23 cellular contexts compared by ENCODE assay signal in genomic region chr20:41148956-41149355, GRCh38. TPM values are rescaled to one million over a fixed set of nuclear protein-coding genes. Genes with fewer than 3 reads are reported as not detected.
DNase-seq lines count a peak whose midpoint lies in the region; ATAC-seq and TF ChIP-seq lines count a peak whose summit lies in the region.
"Had no signal": no experiment of that assay in that cellular context is flagged by ENCODE, and none has a peak within 500 bp of the region (broad histone marks: within the 10 kb centered on the region; RNA-seq: fewer than 3 reads in every experiment).

No MANE protein-coding gene starts in this region.

- H3K4me2 ChIP-seq in Loucy (ENCODE audit: low read depth, low read length, poor library complexity, severe bottlenecking), result peak overlapping the region; percentile 48
- H3K4me2 ChIP-seq: A549 had no signal

- no peaks in the 10 kb centered on the region for H3K9me3 ChIP-seq in Loucy (ENCODE audit: insufficient read depth, low read depth, low read length)
- no peaks in the 10 kb centered on the region for H3K9me3 ChIP-seq in psoas muscle
- H3K9me3 ChIP-seq in Caco-2, result no peaks in the 10 kb centered on the region
- H3K9me3 ChIP-seq: A549, body of pancreas, ovary had no signal

- no peak overlapping the region for H3K4me3 ChIP-seq in Loucy (ENCODE audit: low read length, poor library complexity, severe bottlenecking)
- H3K4me3 ChIP-seq in psoas muscle, result no peak overlapping the region
- no peak overlapping the region for H3K4me3 ChIP-seq in Caco-2 (ENCODE audit: low read depth, low read length)
- H3K4me3 ChIP-seq: A549, body of pancreas, ovary had no signal

- H3K27me3 Mint-ChIP-seq in activated CD4-positive, alpha-beta T cell treated with anti-CD3 and anti-CD28 coated beads, Interleukin-2, amount 10 ng/mL, durations not matched to agents 7 days and 5 days, result no peaks in the 10 kb centered on the region
- no peaks in the 10 kb centered on the region for H3K27me3 Mint-ChIP-seq in Caco-2 (ENCODE audit: insufficient read depth, unreplicated experiment)

- TF ChIP-seq CTCF in Loucy (conservative IDR thresholded peaks at IDR 0.05; ENCODE audit: low read length) (no peak), psoas muscle (IDR thresholded peaks at IDR 0.05) (no peak), Caco-2 (IDR thresholded peaks at IDR 0.05; ENCODE audit: insufficient read depth in 1 of 2, low read depth in 1 of 2, low read length in 1 of 2, severe bottlenecking in 1 of 2, unreplicated experiment in 1 of 2) (no peak)

- WGBS in psoas muscle, 3 donors, result 77 to 78% (median 77%) methylated on average over 5 of the region's 5 CpGs

- BruUV-seq in Caco-2 (replicated peaks; lab: Mats Ljungman, UMichigan), result no TSS peak

- H3K27me3 ChIP-seq in Loucy (ENCODE audit: insufficient read depth, low read length, poor library complexity, severe bottlenecking) (no peaks in the 10 kb centered on the region), psoas muscle (ENCODE audit: insufficient read depth in 3 of 3, low read length in 2 of 3) (no peaks in the 10 kb centered on the region), Caco-2 (replicated peaks; ENCODE audit: control insufficient read depth, insufficient read depth, low read length) (no peaks in the 10 kb centered on the region)
- H3K27me3 ChIP-seq: body of pancreas, ovary had no signal

- peak overlapping the region; percentile 30 for H3K27ac ChIP-seq in cingulate gyrus (ENCODE audit: low read depth, low read length)
- H3K27ac ChIP-seq in psoas muscle, result peak overlapping the region; percentile 76
- H3K27ac ChIP-seq: A549, body of pancreas, ovary had no signal

- no peak overlapping the region for H3K9ac ChIP-seq in Loucy (ENCODE audit: low read depth, low read length, poor library complexity, severe bottlenecking)

- no peak overlapping the region for H2AFZ ChIP-seq in Loucy (ENCODE audit: low read length)

- H3K27ac Mint-ChIP-seq in activated CD4-positive, alpha-beta T cell treated with anti-CD3 and anti-CD28 coated beads, Interleukin-2, amount 10 ng/mL, durations not matched to agents 7 days and 5 days, result peak overlapping the region; percentile 94
- no peak overlapping the region for H3K27ac Mint-ChIP-seq in Caco-2 (ENCODE audit: unreplicated experiment)

- no peaks in the 10 kb centered on the region for H3K9me3 Mint-ChIP-seq in activated CD4-positive, alpha-beta T cell treated with anti-CD3 and anti-CD28 coated beads, Interleukin-2, amount 10 ng/mL, durations not matched to agents 7 days and 5 days
- H3K9me3 Mint-ChIP-seq in Caco-2 (ENCODE audit: unreplicated experiment), result no peaks in the 10 kb centered on the region

- H3K36me3 Mint-ChIP-seq in activated CD4-positive, alpha-beta T cell treated with anti-CD3 and anti-CD28 coated beads, Interleukin-2, amount 10 ng/mL, durations not matched to agents 7 days and 5 days (ENCODE audit: low read depth), result peaks cover 69% of the 10 kb centered on the region
- peaks cover 2% of the 10 kb centered on the region for H3K36me3 Mint-ChIP-seq in Caco-2 (ENCODE audit: insufficient read depth, unreplicated experiment)

- H3K36me3 ChIP-seq in Loucy (ENCODE audit: insufficient read depth, low read length) (peaks cover 9% of the 10 kb centered on the region; the same call in 1 of the 2 replicates), psoas muscle (ENCODE audit: insufficient read depth in 1 of 2, low read depth in 1 of 2) (no peaks in the 10 kb centered on the region), Caco-2 (ENCODE audit: control insufficient read depth, insufficient read depth, low read length) (no peaks in the 10 kb centered on the region)
- H3K36me3 ChIP-seq: ovary had no signal

- no peaks in the 10 kb centered on the region for H3K9me2 ChIP-seq in Loucy (replicated peaks; ENCODE audit: low read depth, low read length)

- H3K4me1 ChIP-seq in Loucy (ENCODE audit: insufficient read depth, low read length, poor library complexity, severe bottlenecking) (peaks cover 93% of the 10 kb centered on the region), psoas muscle (peaks cover 83% of the 10 kb centered on the region), Caco-2 (no peaks in the 10 kb centered on the region; the same call in 1 of the 2 replicates)

- POLR2A ChIA-PET in activated CD4-positive, alpha-beta T cell treated with anti-CD3 and anti-CD28 coated beads, Interleukin-2, amount 10 ng/mL, durations not matched to agents 7 days and 5 days (lab: Charles Lee), result no interaction called here
- POLR2A ChIA-PET in Caco-2 (lab: Charles Lee), result interaction anchor here (1.0 kb wide), 1 partner anchor 11 kb away, joined by 3 read pairs; no protein-coding TSS in a partner anchor

- peaks cover 85% of the 10 kb centered on the region for H4K20me1 ChIP-seq in Loucy (ENCODE audit: insufficient read depth, low read length, poor library complexity, severe bottlenecking)

- no peaks in the 10 kb centered on the region for H3F3A ChIP-seq in Loucy (ENCODE audit: low read depth)

- H3K79me2 ChIP-seq in Loucy (ENCODE audit: insufficient read depth, low read length), result peaks cover 100% of the 10 kb centered on the region

- DNase-seq in activated CD4-positive, alpha-beta T cell treated with anti-CD3 and anti-CD28 coated beads, Interleukin-2, amount 10 ng/mL, durations not matched to agents 7 days and 5 days, result no peak
- DNase-seq in activated CD4-positive, alpha-beta T cell treated with anti-CD3 and anti-CD28 coated beads, Interleukin-2, amount 50 U/mL, for 4 hours, result no peak
- no peak for DNase-seq in psoas muscle
- no peak for DNase-seq in Caco-2
- no peak for DNase-seq in OCI-M2 (lab: John Stamatoyannopoulos, UW; ENCODE audit: unreplicated experiment)
- DNase-seq: activated CD4-positive, CD25-positive, alpha-beta regulatory T cell treated with anti-CD3 and anti-CD28 coated beads, Interleukin-2, amount 50 U/mL, for 72 hours; body of pancreas; C1 segment of cervical spinal cord; DMS79 treated with DMSO at 0.1 percent for 48 hours; hypothalamus; Kasumi-1; NCI-H1105 treated with DMSO at 0.1 percent for 48 hours; NCI-H2171 treated with DMSO at 0.1 percent for 48 hours; NK-92 treated with Interleukin-12 subunit alpha and Interleukin-12 subunit beta, amount 100 ng/mL, for 24 hours; ovary; SHP77; stimulated activated CD4-positive, alpha-beta T cell treated with anti-CD3 and anti-CD28 coated beads, Interleukin-4, amount 100 ng/mL, for 4 hours; T-helper 9 cell; trophoblast cell had no signal

- CTCF ChIA-PET in activated CD4-positive, alpha-beta T cell treated with anti-CD3 and anti-CD28 coated beads, Interleukin-2, amount 10 ng/mL, durations not matched to agents 7 days and 5 days (lab: Charles Lee), result interaction anchor here (0.9 to 14.7 kb wide), 7 partner anchors 6 to 100 kb away, joined by 3 to 139 read pairs (median 3); partner anchors contain the start of gene PLCG1
- CTCF ChIA-PET in Caco-2 (lab: Charles Lee), result interaction anchor here (1.0 to 1.3 kb wide), 2 partner anchors 14 to 186 kb away, joined by 3 to 5 read pairs; no protein-coding TSS in a partner anchor

- intact Hi-C loops in psoas muscle (cut with DNase I), result no loop called here
- intact Hi-C loops in Caco-2 (cut with micrococcal nuclease; ENCODE audit: unreplicated experiment), result no loop called here

- H3K4me1 Mint-ChIP-seq in activated CD4-positive, alpha-beta T cell treated with anti-CD3 and anti-CD28 coated beads, Interleukin-2, amount 10 ng/mL, durations not matched to agents 7 days and 5 days, result peaks cover 95% of the 10 kb centered on the region
- peaks cover 15% of the 10 kb centered on the region for H3K4me1 Mint-ChIP-seq in Caco-2 (ENCODE audit: low read depth, unreplicated experiment)

- ATAC-seq in psoas muscle, result no peak
- ATAC-seq in HG03469 (IDR thresholded peaks at IDR 0.05; ENCODE audit: unreplicated experiment), result no peak
- ATAC-seq: body of pancreas had no signal

- H3K4me3 Mint-ChIP-seq in activated CD4-positive, alpha-beta T cell treated with anti-CD3 and anti-CD28 coated beads, Interleukin-2, amount 10 ng/mL, durations not matched to agents 7 days and 5 days, result no peak overlapping the region
- no peak overlapping the region for H3K4me3 Mint-ChIP-seq in Caco-2 (ENCODE audit: unreplicated experiment)

RNA-seq across cellular contexts. Expression of gene PLCG1, which starts 11.6 kb away (rescaled TPM):
- total RNA-seq in activated CD4-positive, alpha-beta T cell treated with anti-CD3 and anti-CD28 coated beads, Interleukin-2, amount 10 ng/mL, durations not matched to agents 7 days and 5 days, result 100 to 1,000 TPM; 395 to 443 TPM
- 10 to 100 TPM; 21.7 to 43.1 (median 28.0) TPM for total RNA-seq in psoas muscle
- polyA plus RNA-seq in psoas muscle, result 10 to 100 TPM; 16.0 to 26.0 (median 19.7) TPM
- total RNA-seq in Caco-2 (2022), result 196 and 205 TPM in 2 replicates
